Comparison of ENCODE assay signal across 18 cellular contexts in the genomic region with DNA sequence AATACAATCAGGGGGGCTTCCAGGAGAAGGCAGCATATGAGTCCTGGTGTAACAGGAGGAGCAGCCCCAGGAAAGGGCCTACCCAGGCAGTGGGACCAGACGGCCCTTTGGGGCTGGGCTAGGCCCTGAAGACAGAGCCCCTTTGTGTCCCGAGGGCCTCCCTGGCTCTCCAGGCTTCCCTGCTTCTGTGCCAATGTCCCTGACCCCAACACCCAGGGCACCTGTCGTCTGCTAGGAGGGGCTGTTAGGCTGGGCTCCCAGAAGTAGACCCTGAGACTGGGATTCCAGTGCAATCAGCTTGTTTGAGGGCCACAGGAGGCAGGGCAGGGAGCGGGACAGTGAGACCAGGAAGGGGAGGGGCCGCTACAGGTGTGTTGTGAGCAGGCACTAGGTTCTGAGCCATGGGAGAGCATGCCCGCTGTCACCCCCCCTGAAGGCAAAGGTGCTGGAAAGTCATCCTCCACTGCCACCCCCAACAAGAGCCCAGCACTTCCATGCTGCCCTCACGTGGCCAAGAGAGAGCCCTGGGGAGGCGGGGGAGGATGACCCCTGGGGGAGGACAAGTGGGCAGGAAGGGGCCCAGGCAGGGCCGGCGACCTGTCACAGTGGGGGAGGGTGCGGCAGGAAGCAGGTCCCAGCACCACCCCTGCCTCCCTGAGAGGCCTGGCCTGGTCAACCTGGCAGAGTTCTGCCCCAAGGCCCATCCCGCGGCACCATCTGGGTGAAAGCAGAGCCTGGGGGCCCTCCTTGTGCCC.
DNase-seq lines count a peak whose midpoint lies in the region; ATAC-seq and TF ChIP-seq lines count a peak whose summit lies in the region.
"Had no signal": no experiment of that assay in that cellular context is flagged by ENCODE, and none has a peak within 500 bp of the region (broad histone marks: within the 10 kb centered on the region; RNA-seq: fewer than 3 reads in every experiment).

No MANE protein-coding gene starts in this region.

- H4K20me1 ChIP-seq in neural progenitor cell (ENCODE audit: low read depth) = no peaks in the 10 kb centered on the region

- no peaks in the 10 kb centered on the region for H3K9me3 ChIP-seq in NT2/D1 (ENCODE audit: insufficient read depth, low read length)
- no peaks in the 10 kb centered on the region for H3K9me3 ChIP-seq in neural progenitor cell (ENCODE audit: low read depth)
- H3K9me3 ChIP-seq: SJSA1 had no signal

- H3K4me3 Mint-ChIP-seq in chondrocyte (ENCODE audit: unreplicated experiment) = no peak overlapping the region
- no peak overlapping the region for H3K4me3 Mint-ChIP-seq in neural progenitor cell
- no peak overlapping the region for H3K4me3 Mint-ChIP-seq in activated T-helper 2 cell treated with anti-CD3 and anti-CD28 coated beads, Interferon-gamma antibody, Interleukin-2, Interleukin-4, amounts not matched to agents 10 μg/mL and 5 μg/mL and 100 μg/mL, durations not matched to agents 14 hours and 24 hours and 36 hours (ENCODE audit: low read depth)

- no peaks in the 10 kb centered on the region for H3K79me2 ChIP-seq in neural progenitor cell (ENCODE audit: low read depth)

- H3K4me3 ChIP-seq in H7 (ENCODE audit: insufficient read depth, low read depth, low read length) (no peak overlapping the region), NT2/D1 (ENCODE audit: insufficient read length, low read depth) (no peak overlapping the region), neural progenitor cell (no peak overlapping the region)
- H3K4me3 ChIP-seq: PC-9, SJSA1 had no signal

- peaks cover 50% of the 10 kb centered on the region for H3K27me3 Mint-ChIP-seq in chondrocyte (ENCODE audit: low read depth)
- H3K27me3 Mint-ChIP-seq in neural progenitor cell (ENCODE audit: insufficient read depth, low read depth) = peaks cover 30% of the 10 kb centered on the region
- peaks cover 9% of the 10 kb centered on the region for H3K27me3 Mint-ChIP-seq in activated T-helper 2 cell treated with anti-CD3 and anti-CD28 coated beads, Interferon-gamma antibody, Interleukin-2, Interleukin-4, amounts not matched to agents 10 μg/mL and 5 μg/mL and 100 μg/mL, durations not matched to agents 14 hours and 24 hours and 36 hours (ENCODE audit: low read depth)

- no peak overlapping the region for H3K27ac ChIP-seq in neural progenitor cell
- H3K27ac ChIP-seq: C4-2B, PC-9, RWPE1, SJSA1 had no signal

- no peaks in the 10 kb centered on the region for H3K4me1 Mint-ChIP-seq in chondrocyte (ENCODE audit: low read depth)
- H3K4me1 Mint-ChIP-seq in neural progenitor cell = peaks cover 45% of the 10 kb centered on the region
- H3K4me1 Mint-ChIP-seq in activated T-helper 2 cell treated with anti-CD3 and anti-CD28 coated beads, Interferon-gamma antibody, Interleukin-2, Interleukin-4, amounts not matched to agents 10 μg/mL and 5 μg/mL and 100 μg/mL, durations not matched to agents 14 hours and 24 hours and 36 hours (ENCODE audit: low read depth) = no peaks in the 10 kb centered on the region

- H3F3A ChIP-seq in neural progenitor cell (ENCODE audit: low read depth) = peaks cover 16% of the 10 kb centered on the region

- H3K9ac ChIP-seq in NT2/D1 (ENCODE audit: insufficient read length, low read depth) (peak overlapping the region; percentile 45), neural progenitor cell (no peak overlapping the region)

- DNase-seq in H7 = peak; percentile 76
- no peak for DNase-seq in NT2/D1 (ENCODE audit: low read depth, low spot score)
- DNase-seq in chondrocyte (ENCODE audit: low spot score) = peak; percentile 86
- DNase-seq in neural progenitor cell (ENCODE audit: low spot score) = no peak
- no peak for DNase-seq in activated T-helper 2 cell treated with anti-CD3 and anti-CD28 coated beads, Interferon-gamma antibody, Interleukin-2, Interleukin-4, amounts not matched to agents 10 μg/mL and 5 μg/mL and 100 μg/mL, durations not matched to agents 14 hours and 24 hours and 36 hours (ENCODE audit: low spot score)
- no peak for DNase-seq in MV-4-11 (lab: John Stamatoyannopoulos, UW)
- DNase-seq: ACHN, DND-41, KG1, NCI-H1436, NCI-H2029, NCI-H345, NCI-H524 treated with DMSO at 0.1 percent for 48 hours, PC-9 had no signal

- no peaks in the 10 kb centered on the region for H3K36me3 Mint-ChIP-seq in chondrocyte (ENCODE audit: low read depth)
- no peaks in the 10 kb centered on the region for H3K36me3 Mint-ChIP-seq in neural progenitor cell
- no peaks in the 10 kb centered on the region for H3K36me3 Mint-ChIP-seq in activated T-helper 2 cell treated with anti-CD3 and anti-CD28 coated beads, Interferon-gamma antibody, Interleukin-2, Interleukin-4, amounts not matched to agents 10 μg/mL and 5 μg/mL and 100 μg/mL, durations not matched to agents 14 hours and 24 hours and 36 hours (ENCODE audit: low read depth)

- intact Hi-C loops in activated T-helper 2 cell treated with anti-CD3 and anti-CD28 coated beads, Interferon-gamma antibody, Interleukin-2, Interleukin-4, amounts not matched to agents 10 μg/mL and 5 μg/mL and 100 μg/mL, durations not matched to agents 14 hours and 24 hours and 36 hours (cut with micrococcal nuclease) = no loop called here

- peaks cover 56% of the 10 kb centered on the region for H3K4me1 ChIP-seq in NT2/D1 (ENCODE audit: insufficient read depth, insufficient read length)
- H3K4me1 ChIP-seq in neural progenitor cell = peaks cover 40% of the 10 kb centered on the region
- H3K4me1 ChIP-seq: SJSA1 had no signal

- H3K27me3 ChIP-seq in H7 (ENCODE audit: control insufficient read depth, insufficient read depth, low read length) = no peaks in the 10 kb centered on the region
- peaks cover 53% of the 10 kb centered on the region for H3K27me3 ChIP-seq in NT2/D1 (ENCODE audit: insufficient read depth, insufficient read length)
- H3K27me3 ChIP-seq in neural progenitor cell = no peaks in the 10 kb centered on the region

- no peak overlapping the region for H2AFZ ChIP-seq in neural progenitor cell (replicated peaks)
- H2AFZ ChIP-seq: PC-9 had no signal

- H3K4me2 ChIP-seq in neural progenitor cell = peak overlapping the region; percentile 75
- H3K4me2 ChIP-seq: PC-9 had no signal

- no peaks in the 10 kb centered on the region for H3K9me3 Mint-ChIP-seq in chondrocyte (ENCODE audit: low read depth)
- H3K9me3 Mint-ChIP-seq in neural progenitor cell = peaks cover 3% of the 10 kb centered on the region
- H3K9me3 Mint-ChIP-seq in activated T-helper 2 cell treated with anti-CD3 and anti-CD28 coated beads, Interferon-gamma antibody, Interleukin-2, Interleukin-4, amounts not matched to agents 10 μg/mL and 5 μg/mL and 100 μg/mL, durations not matched to agents 14 hours and 24 hours and 36 hours = no peaks in the 10 kb centered on the region

- TF ChIP-seq CTCF in chondrocyte (IDR thresholded peaks at IDR 0.05) (no peak), neural progenitor cell (IDR thresholded peaks at IDR 0.05) (no peak)

- H3K27ac Mint-ChIP-seq in chondrocyte (ENCODE audit: unreplicated experiment) (no peak overlapping the region), neural progenitor cell (no peak overlapping the region)
- no peak overlapping the region for H3K27ac Mint-ChIP-seq in activated T-helper 2 cell treated with anti-CD3 and anti-CD28 coated beads, Interferon-gamma antibody, Interleukin-2, Interleukin-4, amounts not matched to agents 10 μg/mL and 5 μg/mL and 100 μg/mL, durations not matched to agents 14 hours and 24 hours and 36 hours

- H3K36me3 ChIP-seq in H7 (replicated peaks; ENCODE audit: control insufficient read depth, insufficient read depth, low read length) = no peaks in the 10 kb centered on the region
- H3K36me3 ChIP-seq in NT2/D1 (ENCODE audit: insufficient read depth, insufficient read length, low read length) = no peaks in the 10 kb centered on the region
- H3K36me3 ChIP-seq in neural progenitor cell = no peaks in the 10 kb centered on the region
- H3K36me3 ChIP-seq: SJSA1 had no signal

- ATAC-seq in HG02571 (IDR thresholded peaks at IDR 0.05; ENCODE audit: unreplicated experiment) = no peak

Comparison
In these comparisons a context has a peak if more than half of its experiments do, and no peak if none do; other contexts are left out.
1. DNase-seq: peak in H7 (single experiment) and chondrocyte (single experiment); none in NT2/D1 (single experiment), neural progenitor cell (single experiment), activated T-helper 2 cell treated with anti-CD3 and anti-CD28 coated beads, Interferon-gamma antibody, Interleukin-2, Interleukin-4, amounts not matched to agents 10 μg/mL and 5 μg/mL and 100 μg/mL, durations not matched to agents 14 hours and 24 hours and 36 hours (single experiment) and MV-4-11 (single experiment).